In the genomic region with DNA sequence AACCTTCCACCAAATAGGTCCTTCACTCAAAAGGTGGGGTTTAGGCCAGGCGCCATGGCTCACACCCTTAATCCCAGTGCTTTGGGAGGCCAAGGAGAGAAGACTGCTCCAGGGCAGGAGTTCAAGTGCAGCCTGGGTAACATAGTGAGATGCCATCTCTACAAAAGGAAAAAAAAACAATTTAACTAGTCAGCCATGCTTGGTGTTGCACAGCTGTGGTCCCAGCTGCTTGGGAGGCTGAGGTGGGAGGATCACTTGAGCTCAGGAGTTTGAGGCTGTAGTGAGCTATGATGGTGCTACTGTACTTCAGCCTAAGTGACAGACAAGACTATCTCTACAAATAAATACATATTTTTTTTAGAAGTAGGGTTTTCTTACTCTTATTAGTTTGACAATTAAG, we compare ENCODE assay signal across 17 cellular contexts.
DNase-seq lines count a peak whose midpoint lies in the region; ATAC-seq and TF ChIP-seq lines count a peak whose summit lies in the region.
"Had no signal": no experiment of that assay in that cellular context is flagged by ENCODE, and none has a peak within 500 bp of the region (broad histone marks: within the 10 kb centered on the region; RNA-seq: fewer than 3 reads in every experiment).

No MANE protein-coding gene starts in this region.

- H3K27me3 ChIP-seq in AG04450 (ENCODE audit: control insufficient read depth, insufficient read depth, low read length) (no peaks in the 10 kb centered on the region), Loucy (ENCODE audit: insufficient read depth, low read length, poor library complexity, severe bottlenecking) (no peaks in the 10 kb centered on the region)

- no peak for ATAC-seq in natural killer cell treated with Interleukin-12 subunit alpha and Interleukin-12 subunit beta and Interleukin-15 and Interleukin-18, amount 100 ng/mL, for 72 hours
- ATAC-seq: PC-3 had no signal

- peaks cover 3% of the 10 kb centered on the region; the same call in 1 of the 2 replicates for H3K9me3 ChIP-seq in AG04450 (ENCODE audit: control insufficient read depth, insufficient read depth, low read length)
- H3K9me3 ChIP-seq in Loucy (ENCODE audit: insufficient read depth, low read depth, low read length), result no peaks in the 10 kb centered on the region
- H3K9me3 ChIP-seq: A549 had no signal

- no peak overlapping the region for H3K9ac ChIP-seq in Loucy (ENCODE audit: low read depth, low read length, poor library complexity, severe bottlenecking)

- no peak overlapping the region for H3K4me3 Mint-ChIP-seq in chondrocyte (ENCODE audit: unreplicated experiment)
- no peak overlapping the region for H3K4me3 Mint-ChIP-seq in natural killer cell treated with Interleukin-12 subunit alpha and Interleukin-12 subunit beta and Interleukin-15 and Interleukin-18, amount 100 ng/mL, for 72 hours
- H3K4me3 Mint-ChIP-seq: CD14-positive monocyte had no signal

- no peaks in the 10 kb centered on the region for H3K79me2 ChIP-seq in Loucy (ENCODE audit: insufficient read depth, low read length)

- peaks cover 43% of the 10 kb centered on the region for H3K4me1 Mint-ChIP-seq in chondrocyte (ENCODE audit: low read depth)
- H3K4me1 Mint-ChIP-seq in natural killer cell treated with Interleukin-12 subunit alpha and Interleukin-12 subunit beta and Interleukin-15 and Interleukin-18, amount 100 ng/mL, for 72 hours (ENCODE audit: low read depth in 2 of 2), result peaks cover 40 to 46% of the 10 kb centered on the region in 2 donors
- H3K4me1 Mint-ChIP-seq: CD14-positive monocyte had no signal

- DNase-seq in AG04450 (ENCODE audit: low read depth, low spot score) (no peak), chondrocyte (ENCODE audit: low spot score) (no peak), NCI-H82 treated with DMSO at 0.1 percent for 48 hours (lab: John Stamatoyannopoulos, UW; ENCODE audit: unreplicated experiment) (no peak), RPMI8226 (no peak), AG08396 (ENCODE audit: low spot score) (no peak)
- DNase-seq in natural killer cell treated with Interleukin-12 subunit alpha and Interleukin-12 subunit beta and Interleukin-15 and Interleukin-18, amount 100 ng/mL, for 72 hours (ENCODE audit: low spot score), result no peak
- DNase-seq: AML-193, COR-L47, Kasumi-1, NCI-H1105 treated with DMSO at 0.1 percent for 48 hours, NCI-H187, NCI-H2171, NCI-H774 had no signal

- H3K9me3 Mint-ChIP-seq in chondrocyte (ENCODE audit: low read depth), result no peaks in the 10 kb centered on the region
- H3K9me3 Mint-ChIP-seq in natural killer cell treated with Interleukin-12 subunit alpha and Interleukin-12 subunit beta and Interleukin-15 and Interleukin-18, amount 100 ng/mL, for 72 hours, result no peaks in the 10 kb centered on the region

- H3K4me2 ChIP-seq in Loucy (ENCODE audit: low read depth, low read length, poor library complexity, severe bottlenecking), result peak overlapping the region; percentile 9
- H3K4me2 ChIP-seq: A549 had no signal

- no peaks in the 10 kb centered on the region for H4K20me1 ChIP-seq in Loucy (ENCODE audit: insufficient read depth, low read length, poor library complexity, severe bottlenecking)

- H3K36me3 ChIP-seq in Loucy (ENCODE audit: insufficient read depth, low read length), result no peaks in the 10 kb centered on the region

- no peaks in the 10 kb centered on the region for H3F3A ChIP-seq in Loucy (ENCODE audit: low read depth)

- H3K9me2 ChIP-seq in Loucy (replicated peaks; ENCODE audit: low read depth, low read length), result no peaks in the 10 kb centered on the region

- peaks cover 8% of the 10 kb centered on the region for H3K36me3 Mint-ChIP-seq in chondrocyte (ENCODE audit: low read depth)
- no peaks in the 10 kb centered on the region for H3K36me3 Mint-ChIP-seq in natural killer cell treated with Interleukin-12 subunit alpha and Interleukin-12 subunit beta and Interleukin-15 and Interleukin-18, amount 100 ng/mL, for 72 hours
- H3K36me3 Mint-ChIP-seq: CD14-positive monocyte had no signal

- POLR2A ChIA-PET in AG04450 (lab: Yijun Ruan, JAX), result interaction anchor here (1.0 to 2.1 kb wide), 2 partner anchors 16 to 214 kb away, joined by 3 to 12 read pairs; no protein-coding TSS in a partner anchor

- H3K4me1 ChIP-seq in Loucy (ENCODE audit: insufficient read depth, low read length, poor library complexity, severe bottlenecking), result peaks cover 13% of the 10 kb centered on the region
- H3K4me1 ChIP-seq: A549 had no signal

- no peak overlapping the region for H2AFZ ChIP-seq in Loucy (ENCODE audit: low read length)

- H3K27ac Mint-ChIP-seq in chondrocyte (ENCODE audit: unreplicated experiment), result peak overlapping the region; percentile 83
- H3K27ac Mint-ChIP-seq in natural killer cell treated with Interleukin-12 subunit alpha and Interleukin-12 subunit beta and Interleukin-15 and Interleukin-18, amount 100 ng/mL, for 72 hours, result peak overlapping the region; percentile 7 to 29
- H3K27ac Mint-ChIP-seq: CD14-positive monocyte had no signal

- no peak for TF ChIP-seq CTCF in AG04450 (IDR thresholded peaks at IDR 0.05; ENCODE audit: low read depth, low read length)
- no peak for TF ChIP-seq CTCF in Loucy (conservative IDR thresholded peaks at IDR 0.05; ENCODE audit: low read length)
- no peak for TF ChIP-seq CTCF in chondrocyte (IDR thresholded peaks at IDR 0.05)

- H3K4me3 ChIP-seq in AG04450 (ENCODE audit: low read depth, low read length) (no peak overlapping the region), Loucy (ENCODE audit: low read length, poor library complexity, severe bottlenecking) (no peak overlapping the region)
- H3K4me3 ChIP-seq: A549 had no signal

- peak overlapping the region; percentile 89 for H3K27ac ChIP-seq in AG04450 (ENCODE audit: low read depth, low read length)
- H3K27ac ChIP-seq: A549 had no signal

- CTCF ChIA-PET in AG04450 (lab: Charles Lee), result no interaction called here

- H3K27me3 Mint-ChIP-seq in chondrocyte (ENCODE audit: low read depth), result no peaks in the 10 kb centered on the region
- no peaks in the 10 kb centered on the region for H3K27me3 Mint-ChIP-seq in natural killer cell treated with Interleukin-12 subunit alpha and Interleukin-12 subunit beta and Interleukin-15 and Interleukin-18, amount 100 ng/mL, for 72 hours
